Comparison of ENCODE assay signal across 8 cellular contexts in the genomic region with DNA sequence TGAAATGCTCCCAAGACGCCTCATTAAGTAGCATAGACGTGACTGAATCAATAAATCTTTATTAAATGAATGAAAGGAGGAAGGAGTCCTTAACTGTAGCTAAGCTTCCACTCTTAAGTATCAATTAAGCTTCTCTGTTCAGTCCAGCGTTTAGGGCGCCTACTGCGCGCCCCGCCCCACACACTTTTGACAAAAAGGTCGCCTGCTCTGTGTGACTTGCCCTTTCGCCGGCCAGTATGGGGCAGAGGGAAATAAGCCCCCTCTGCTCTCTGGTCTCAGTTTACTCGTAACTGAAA. TPM values are rescaled to one million over a fixed set of nuclear protein-coding genes. Genes with fewer than 3 reads are reported as not detected.
DNase-seq lines count a peak whose midpoint lies in the region; ATAC-seq, FAIRE-seq and TF ChIP-seq lines count a peak whose summit lies in the region.

No MANE protein-coding gene starts in this region.

- ATAC-seq in activated CD4-positive, alpha-beta T cell treated with anti-CD3 and anti-CD28 coated beads for 36 hours, result no peak
- ATAC-seq in activated CD8-positive, alpha-beta T cell treated with anti-CD3 and anti-CD28 coated beads for 36 hours, result no peak
- ATAC-seq in GM21737 (IDR thresholded peaks at IDR 0.05; ENCODE audit: unreplicated experiment) (no peak), GM19452 (IDR thresholded peaks at IDR 0.05; ENCODE audit: unreplicated experiment) (no peak), HG03342 (IDR thresholded peaks at IDR 0.05; ENCODE audit: unreplicated experiment) (no peak)

- H3K27ac ChIP-seq in keratinocyte (ENCODE audit: control insufficient read depth, insufficient read depth, low read length), result no peak overlapping the region
- peak overlapping the region in 1 of 2 donors; percentile 53 for H3K27ac ChIP-seq in testis

- peaks cover 14% of the 10 kb centered on the region for H3K4me1 ChIP-seq in keratinocyte (ENCODE audit: control insufficient read depth, extremely low read depth, insufficient read depth, low read length)
- H3K4me1 ChIP-seq in testis, result peaks cover 12% of the 10 kb centered on the region

- DNase-seq in activated CD4-positive, alpha-beta T cell treated with anti-CD3 and anti-CD28 coated beads for 36 hours, result no peak
- no peak for DNase-seq in activated CD4-positive, alpha-beta T cell treated with anti-CD3 and anti-CD28 coated beads for 48 hours
- no peak for DNase-seq in activated CD8-positive, alpha-beta T cell treated with anti-CD3 and anti-CD28 coated beads for 36 hours
- DNase-seq in keratinocyte (ENCODE audit: low read depth, low spot score), result no peak
- no peak for DNase-seq in testis

- H3K4me2 ChIP-seq in keratinocyte (ENCODE audit: control insufficient read depth, extremely low read depth, insufficient read depth, low read depth, low read length), result peak overlapping the region; percentile 89

- CTCF ChIA-PET in activated CD4-positive, alpha-beta T cell treated with anti-CD3 and anti-CD28 coated beads for 36 hours (lab: Charles Lee), result interaction anchor here (0.6 to 1.5 kb wide), 3 partner anchors 11 to 660 kb away, joined by 3 to 4 read pairs (median 4); no protein-coding TSS in a partner anchor
- CTCF ChIA-PET in activated CD8-positive, alpha-beta T cell treated with anti-CD3 and anti-CD28 coated beads for 36 hours (lab: Charles Lee), result interaction anchor here (1.0 to 2.3 kb wide), 3 partner anchors 13 to 544 kb away, joined by 3 to 10 read pairs (median 6); no protein-coding TSS in a partner anchor

- no peaks in the 10 kb centered on the region for H3K27me3 Mint-ChIP-seq in activated CD4-positive, alpha-beta T cell treated with anti-CD3 and anti-CD28 coated beads for 36 hours
- H3K27me3 Mint-ChIP-seq in activated CD8-positive, alpha-beta T cell treated with anti-CD3 and anti-CD28 coated beads for 36 hours, result no peaks in the 10 kb centered on the region

- no peak for FAIRE-seq in keratinocyte (lab: Jason Lieb, UNC)

- 3 to 5% methylated on average over 11 of the region's 11 CpGs for WGBS in testis, 2 donors

- no peaks in the 10 kb centered on the region for H3K9me3 Mint-ChIP-seq in activated CD4-positive, alpha-beta T cell treated with anti-CD3 and anti-CD28 coated beads for 36 hours (ENCODE audit: low read depth)
- H3K9me3 Mint-ChIP-seq in activated CD8-positive, alpha-beta T cell treated with anti-CD3 and anti-CD28 coated beads for 36 hours, result no peaks in the 10 kb centered on the region

- H3K27ac Mint-ChIP-seq in activated CD4-positive, alpha-beta T cell treated with anti-CD3 and anti-CD28 coated beads for 36 hours, result peak overlapping the region; percentile 37
- H3K27ac Mint-ChIP-seq in activated CD8-positive, alpha-beta T cell treated with anti-CD3 and anti-CD28 coated beads for 36 hours, result peak overlapping the region; percentile 78

- intact Hi-C loops in activated CD4-positive, alpha-beta T cell treated with anti-CD3 and anti-CD28 coated beads for 36 hours (cut with DNase I, micrococcal nuclease), result loop anchor here (1.0 to 2.0 kb wide), 6 partner anchors 31 to 624 kb away; a partner anchor contains a TSS
- intact Hi-C loops in activated CD8-positive, alpha-beta T cell treated with anti-CD3 and anti-CD28 coated beads for 36 hours (cut with micrococcal nuclease), result no loop called here
- intact Hi-C loops in testis (cut with DNase I; ENCODE audit: low total_unique reads), result no loop called here

- H3K36me3 Mint-ChIP-seq in activated CD4-positive, alpha-beta T cell treated with anti-CD3 and anti-CD28 coated beads for 36 hours (ENCODE audit: low read depth), result no peaks in the 10 kb centered on the region
- H3K36me3 Mint-ChIP-seq in activated CD8-positive, alpha-beta T cell treated with anti-CD3 and anti-CD28 coated beads for 36 hours (ENCODE audit: low read depth), result no peaks in the 10 kb centered on the region

- H3K9me3 ChIP-seq in keratinocyte (ENCODE audit: control insufficient read depth, low read depth, low read length), result no peaks in the 10 kb centered on the region
- no peaks in the 10 kb centered on the region for H3K9me3 ChIP-seq in testis

- peaks cover 20% of the 10 kb centered on the region for H3K4me1 Mint-ChIP-seq in activated CD4-positive, alpha-beta T cell treated with anti-CD3 and anti-CD28 coated beads for 36 hours
- peaks cover 21% of the 10 kb centered on the region for H3K4me1 Mint-ChIP-seq in activated CD8-positive, alpha-beta T cell treated with anti-CD3 and anti-CD28 coated beads for 36 hours (ENCODE audit: low read depth)

- H3K79me2 ChIP-seq in keratinocyte (ENCODE audit: control insufficient read depth, insufficient read depth, low read length), result peaks cover 32% of the 10 kb centered on the region

- H3K9ac ChIP-seq in keratinocyte (ENCODE audit: control insufficient read depth, extremely low read depth, insufficient read depth, low read length), result peak overlapping the region; percentile 67

- dilution Hi-C loops in keratinocyte (cut with MboI; ENCODE audit: extremely low pct_ligation_motif_present, low sequenced_read_pairs), result no loop called here

- no peak for TF ChIP-seq POLR2A in testis (IDR thresholded peaks at IDR 0.05)

- POLR2A ChIA-PET in activated CD4-positive, alpha-beta T cell treated with anti-CD3 and anti-CD28 coated beads for 36 hours (lab: Charles Lee), result interaction anchor here (0.8 to 1.1 kb wide), 3 partner anchors 9 to 44 kb away, joined by 3 to 5 read pairs (median 3); no protein-coding TSS in a partner anchor
- POLR2A ChIA-PET in activated CD8-positive, alpha-beta T cell treated with anti-CD3 and anti-CD28 coated beads for 36 hours (lab: Charles Lee), result interaction anchor here (0.7 to 1.3 kb wide), 4 partner anchors 10 to 370 kb away, joined by 3 to 5 read pairs (median 4); no protein-coding TSS in a partner anchor

- peak overlapping the region; percentile 83 for H3K4me3 Mint-ChIP-seq in activated CD4-positive, alpha-beta T cell treated with anti-CD3 and anti-CD28 coated beads for 36 hours
- peak overlapping the region; percentile 88 for H3K4me3 Mint-ChIP-seq in activated CD8-positive, alpha-beta T cell treated with anti-CD3 and anti-CD28 coated beads for 36 hours

- H3K4me3 ChIP-seq in keratinocyte (ENCODE audit: control insufficient read depth in 2 of 3, extremely low read depth in 1 of 3, insufficient read depth in 2 of 3, low read depth in 1 of 3, low read length in 3 of 3), result peak overlapping the region; percentile 75 to 89 (median 79)
- H3K4me3 ChIP-seq in testis, result peak overlapping the region; percentile 86

- H3K9me1 ChIP-seq in keratinocyte (ENCODE audit: control insufficient read depth, extremely low read depth, insufficient read depth, low read length), result no peaks in the 10 kb centered on the region

- no peaks in the 10 kb centered on the region for H4K20me1 ChIP-seq in keratinocyte (ENCODE audit: control insufficient read depth, extremely low read depth, insufficient read depth, low read length)

- H3K27me3 ChIP-seq in keratinocyte (ENCODE audit: control insufficient read depth, extremely low read depth, insufficient read depth, low read length) (no peaks in the 10 kb centered on the region), testis (no peaks in the 10 kb centered on the region)

- TF ChIP-seq CTCF in activated CD8-positive, alpha-beta T cell treated with anti-CD3 and anti-CD28 coated beads for 36 hours (IDR thresholded peaks at IDR 0.05), result no peak
- TF ChIP-seq CTCF in keratinocyte (optimal IDR thresholded peaks at IDR 0.05 in 1 of 3, IDR thresholded peaks at IDR 0.05 in 1 of 3, conservative IDR thresholded peaks at IDR 0.05 in 1 of 3; ENCODE audit: extremely low read depth in 1 of 3, insufficient read depth in 2 of 3, low read length in 3 of 3) (no peak), testis (IDR thresholded peaks at IDR 0.05) (no peak)

- H3K36me3 ChIP-seq in keratinocyte (ENCODE audit: control insufficient read depth in 2 of 2, extremely low read depth in 1 of 2, insufficient read depth in 2 of 2, low read length in 2 of 2), result peaks cover 5% of the 10 kb centered on the region in 2 experiments
- H3K36me3 ChIP-seq in testis (ENCODE audit: low read depth, missing control alignments), result no peaks in the 10 kb centered on the region

- H2AFZ ChIP-seq in keratinocyte (ENCODE audit: control insufficient read depth, low read length), result peak overlapping the region; percentile 97

RNA-seq across cellular contexts. Expression of a gene that starts 0.7 kb away (rescaled TPM):
- 10 to 100 TPM; 15.1 to 16.4 TPM for total RNA-seq in activated CD4-positive, alpha-beta T cell treated with anti-CD3 and anti-CD28 coated beads for 36 hours
- 10 to 100 TPM; 12.7 to 15.2 TPM for total RNA-seq in activated CD8-positive, alpha-beta T cell treated with anti-CD3 and anti-CD28 coated beads for 36 hours
- polyA plus RNA-seq in keratinocyte, result 14.2 to 17.7 TPM (median 16.7 TPM) in 3 replicates
- 8.6 TPM for polyA plus RNA-seq in keratinocyte (2011; ENCODE audit: low read depth)
- polyA plus RNA-seq in keratinocyte (2011; cell fraction: cytosol; rRNA removed), result 12.0 and 12.3 TPM in 2 replicates
- polyA plus RNA-seq in keratinocyte (2011; cell fraction: nucleus; rRNA removed), result 30.2 and 33.2 TPM in 2 replicates
- polyA plus RNA-seq in keratinocyte (2012; ENCODE audit: low replicate concordance), result 10.1 and 14.0 TPM in 2 replicates
- 12.3 to 26.1 TPM (median 18.2 TPM) in 3 replicates for polyA minus RNA-seq in keratinocyte
- 13.0 TPM for polyA minus RNA-seq in keratinocyte (2011; cell fraction: cytosol; rRNA and poly(A)+ RNA removed)
- polyA minus RNA-seq in keratinocyte (2011; cell fraction: nucleus; rRNA and poly(A)+ RNA removed), result 10.4 and 13.4 TPM in 2 replicates
- total RNA-seq in testis, result 10 to 100 TPM; 14.0 to 14.4 TPM
- 17.9 TPM for polyA plus RNA-seq in testis (ENCODE audit: insufficient read depth, low read depth, low replicate concordance)

RNA-seq across cellular contexts. Expression of a gene that starts 30.3 kb away (rescaled TPM):
- 10 to 100 TPM; 13.2 to 18.9 TPM for total RNA-seq in activated CD4-positive, alpha-beta T cell treated with anti-CD3 and anti-CD28 coated beads for 36 hours
- total RNA-seq in activated CD8-positive, alpha-beta T cell treated with anti-CD3 and anti-CD28 coated beads for 36 hours, result 10 to 100 TPM; 11.8 to 12.7 TPM
- polyA plus RNA-seq in keratinocyte, result 6.5 to 12.5 TPM (median 8.2 TPM) in 3 replicates
- polyA plus RNA-seq in keratinocyte (2011; ENCODE audit: low read depth), result 4.9 TPM
- 9.8 and 18.3 TPM in 2 replicates for polyA plus RNA-seq in keratinocyte (2011; cell fraction: cytosol; rRNA removed)
- polyA plus RNA-seq in keratinocyte (2011; cell fraction: nucleus; rRNA removed), result 10.5 and 15.6 TPM in 2 replicates
- polyA plus RNA-seq in keratinocyte (2012; ENCODE audit: low replicate concordance), result 10.2 and 14.1 TPM in 2 replicates
- polyA minus RNA-seq in keratinocyte, result 9.7 to 30.8 TPM (median 11.2 TPM) in 3 replicates
- polyA minus RNA-seq in keratinocyte (2011; cell fraction: cytosol; rRNA and poly(A)+ RNA removed), result 22.8 TPM
- 6.5 and 7.5 TPM in 2 replicates for polyA minus RNA-seq in keratinocyte (2011; cell fraction: nucleus; rRNA and poly(A)+ RNA removed)
- total RNA-seq in testis, result 100 to 1,000 TPM; 188 to 272 TPM
- 451 TPM for polyA plus RNA-seq in testis (ENCODE audit: insufficient read depth, low read depth, low replicate concordance)

RNA-seq across cellular contexts. Expression of a gene that starts 31.0 kb away (rescaled TPM):
- 10 to 100 TPM; 71.9 to 88.0 TPM for total RNA-seq in activated CD4-positive, alpha-beta T cell treated with anti-CD3 and anti-CD28 coated beads for 36 hours
- total RNA-seq in activated CD8-positive, alpha-beta T cell treated with anti-CD3 and anti-CD28 coated beads for 36 hours, result 10 to 100 TPM; 95.3 to 98.5 TPM
- polyA plus RNA-seq in keratinocyte, result 86.8 to 127 TPM (median 98.0 TPM) in 3 replicates
- polyA plus RNA-seq in keratinocyte (2011; ENCODE audit: low read depth), result 14.6 TPM
- polyA plus RNA-seq in keratinocyte (2011; cell fraction: cytosol; rRNA removed), result 80.8 and 81.8 TPM in 2 replicates
- 77.5 and 93.2 TPM in 2 replicates for polyA plus RNA-seq in keratinocyte (2011; cell fraction: nucleus; rRNA removed)
- 43.8 and 93.0 TPM in 2 replicates for polyA plus RNA-seq in keratinocyte (2012; ENCODE audit: low replicate concordance)
- polyA minus RNA-seq in keratinocyte, result 113 to 151 TPM (median 121 TPM) in 3 replicates
- polyA minus RNA-seq in keratinocyte (2011; cell fraction: cytosol; rRNA and poly(A)+ RNA removed), result 77.1 TPM
- 43.4 and 67.5 TPM in 2 replicates for polyA minus RNA-seq in keratinocyte (2011; cell fraction: nucleus; rRNA and poly(A)+ RNA removed)
- 100 to 1,000 TPM; 163 to 177 TPM for total RNA-seq in testis
- 268 TPM for polyA plus RNA-seq in testis (ENCODE audit: insufficient read depth, low read depth, low replicate concordance)

RNA-seq across cellular contexts. Expression of a gene that starts 43.8 kb away (rescaled TPM):
- total RNA-seq in activated CD4-positive, alpha-beta T cell treated with anti-CD3 and anti-CD28 coated beads for 36 hours, result 10 to 100 TPM; 15.7 to 25.8 TPM
- total RNA-seq in activated CD8-positive, alpha-beta T cell treated with anti-CD3 and anti-CD28 coated beads for 36 hours, result 10 to 100 TPM; 34.6 to 35.8 TPM
- polyA plus RNA-seq in keratinocyte, result 8.5 to 15.0 TPM (median 9.5 TPM) in 3 replicates
- polyA plus RNA-seq in keratinocyte (2011; ENCODE audit: low read depth), result 3.8 TPM
- 3.6 and 7.1 TPM in 2 replicates for polyA plus RNA-seq in keratinocyte (2011; cell fraction: cytosol; rRNA removed)
- polyA plus RNA-seq in keratinocyte (2011; cell fraction: nucleus; rRNA removed), result 42.9 and 48.3 TPM in 2 replicates
- polyA plus RNA-seq in keratinocyte (2012; ENCODE audit: low replicate concordance), result 10.3 and 14.9 TPM in 2 replicates
- polyA minus RNA-seq in keratinocyte, result 9.5 to 13.6 TPM (median 11.8 TPM) in 3 replicates
- 11.1 TPM for polyA minus RNA-seq in keratinocyte (2011; cell fraction: cytosol; rRNA and poly(A)+ RNA removed)
- 19.4 and 25.4 TPM in 2 replicates for polyA minus RNA-seq in keratinocyte (2011; cell fraction: nucleus; rRNA and poly(A)+ RNA removed)
- total RNA-seq in testis, result 10 to 100 TPM; 42.0 to 42.7 TPM
- 22.9 TPM for polyA plus RNA-seq in testis (ENCODE audit: insufficient read depth, low read depth, low replicate concordance)

RNA-seq across cellular contexts. Expression of a gene that starts 52.1 kb away (rescaled TPM):
- total RNA-seq in activated CD4-positive, alpha-beta T cell treated with anti-CD3 and anti-CD28 coated beads for 36 hours, result 10 to 100 TPM; 49.1 to 53.7 TPM
- 10 to 100 TPM; 49.3 to 50.8 TPM for total RNA-seq in activated CD8-positive, alpha-beta T cell treated with anti-CD3 and anti-CD28 coated beads for 36 hours
- polyA plus RNA-seq in keratinocyte (37.1 to 75.7 TPM (median 41.2 TPM) in 3 replicates), testis (ENCODE audit: insufficient read depth, low read depth, low replicate concordance) (62.3 TPM)
- polyA plus RNA-seq in keratinocyte (2011; ENCODE audit: low read depth), result 62.8 TPM
- 23.7 and 32.8 TPM in 2 replicates for polyA plus RNA-seq in keratinocyte (2011; cell fraction: cytosol; rRNA removed)
- polyA plus RNA-seq in keratinocyte (2011; cell fraction: nucleus; rRNA removed), result 141 and 164 TPM in 2 replicates
- polyA plus RNA-seq in keratinocyte (2012; ENCODE audit: low replicate concordance), result 27.5 and 73.3 TPM in 2 replicates
- 27.1 to 46.7 TPM (median 40.4 TPM) in 3 replicates for polyA minus RNA-seq in keratinocyte
- 29.7 TPM for polyA minus RNA-seq in keratinocyte (2011; cell fraction: cytosol; rRNA and poly(A)+ RNA removed)
- 16.1 and 16.6 TPM in 2 replicates for polyA minus RNA-seq in keratinocyte (2011; cell fraction: nucleus; rRNA and poly(A)+ RNA removed)
- 10 to 100 TPM; 88.8 to 92.2 TPM for total RNA-seq in testis

Comparison
In these comparisons a context has a peak if more than half of its experiments do, and no peak if none do; other contexts are left out.
1. RNA of a gene that starts 30.3 kb away (total RNA-seq): 188 to 272 TPM in testis; 13.2 to 18.9 TPM in activated CD4-positive, alpha-beta T cell treated with anti-CD3 and anti-CD28 coated beads for 36 hours and 11.8 to 12.7 TPM in activated CD8-positive, alpha-beta T cell treated with anti-CD3 and anti-CD28 coated beads for 36 hours; every median in the first group is over 4 times any median in the second.
2. intact Hi-C loops: an anchor here in activated CD4-positive, alpha-beta T cell treated with anti-CD3 and anti-CD28 coated beads for 36 hours (1.0 to 2.0 kb wide); none called in activated CD8-positive, alpha-beta T cell treated with anti-CD3 and anti-CD28 coated beads for 36 hours and testis.